ENCODE assay signal across 23 cellular contexts in genomic region chr22:37210041-37210803, GRCh38. TPM values are rescaled to one million over a fixed set of nuclear protein-coding genes. Genes with fewer than 3 reads are reported as not detected.
DNase-seq lines count a peak whose midpoint lies in the region; ATAC-seq and TF ChIP-seq lines count a peak whose summit lies in the region.
"Had no signal": no experiment of that assay in that cellular context is flagged by ENCODE, and none has a peak within 500 bp of the region (broad histone marks: within the 10 kb centered on the region; RNA-seq: fewer than 3 reads in every experiment).

No MANE protein-coding gene starts in this region.

- no TSS peak for BruUV-seq in MCF 10A (replicated peaks; lab: Mats Ljungman, UMichigan)

- TF ChIP-seq CTCF in CD8-positive, alpha-beta T cell (IDR thresholded peaks at IDR 0.05), result no peak
- TF ChIP-seq CTCF in MCF 10A (IDR thresholded peaks at IDR 0.05; ENCODE audit: unreplicated experiment) (no peak), osteocyte (IDR thresholded peaks at IDR 0.05) (no peak)

- intact Hi-C loops in activated CD4-positive, alpha-beta T cell treated with anti-CD3 and anti-CD28 coated beads for 36 hours (cut with DNase I, micrococcal nuclease), result no loop called here
- intact Hi-C loops in CD8-positive, alpha-beta T cell (cut with DNase I, micrococcal nuclease), result no loop called here
- intact Hi-C loops in MCF 10A (cut with micrococcal nuclease), result no loop called here

- POLR2A ChIA-PET in activated CD4-positive, alpha-beta T cell treated with anti-CD3 and anti-CD28 coated beads for 36 hours (lab: Charles Lee), result no interaction called here
- POLR2A ChIA-PET in CD8-positive, alpha-beta T cell (lab: Charles Lee), result interaction anchor here (0.6 to 4.4 kb wide), 7 partner anchors 9 to 72 kb away, joined by 3 to 14 read pairs (median 3); no protein-coding TSS in a partner anchor
- POLR2A ChIA-PET in MCF 10A (lab: Yijun Ruan, JAX), result interaction anchor here (0.6 kb wide), 1 partner anchor 159 kb away, joined by 3 read pairs; no protein-coding TSS in a partner anchor

- CTCF ChIA-PET in activated CD4-positive, alpha-beta T cell treated with anti-CD3 and anti-CD28 coated beads for 36 hours (lab: Charles Lee), result interaction anchor here (0.6 to 3.2 kb wide), 5 partner anchors 11 to 453 kb away, joined by 3 to 16 read pairs (median 3); partner anchors contain the start of gene IFT27
- CTCF ChIA-PET in CD8-positive, alpha-beta T cell (lab: Charles Lee), result interaction anchor here (1.3 to 2.6 kb wide), 6 partner anchors 9 to 51 kb away, joined by 3 to 16 read pairs (median 4); partner anchors contain the start of gene RAC2
- CTCF ChIA-PET in MCF 10A (lab: Yijun Ruan, JAX), result interaction anchor here (1.8 to 2.4 kb wide), 2 partner anchors 10 to 50 kb away, joined by 7 to 14 read pairs; no protein-coding TSS in a partner anchor

- peaks cover 4% of the 10 kb centered on the region for H3K36me3 ChIP-seq in CD8-positive, alpha-beta T cell (ENCODE audit: insufficient read depth, low read length)
- H3K36me3 ChIP-seq: heart right ventricle had no signal

- H3K27me3 Mint-ChIP-seq in activated CD4-positive, alpha-beta T cell treated with anti-CD3 and anti-CD28 coated beads for 36 hours, result no peaks in the 10 kb centered on the region
- H3K27me3 Mint-ChIP-seq in CD8-positive, alpha-beta T cell (ENCODE audit: low read depth), result no peaks in the 10 kb centered on the region
- H3K27me3 Mint-ChIP-seq in MCF 10A (ENCODE audit: insufficient read depth, unreplicated experiment) (no peaks in the 10 kb centered on the region), osteocyte (ENCODE audit: unreplicated experiment) (peaks cover 14% of the 10 kb centered on the region)

- peaks cover 5% of the 10 kb centered on the region for H3K36me3 Mint-ChIP-seq in activated CD4-positive, alpha-beta T cell treated with anti-CD3 and anti-CD28 coated beads for 36 hours (ENCODE audit: low read depth)
- peaks cover 20% of the 10 kb centered on the region for H3K36me3 Mint-ChIP-seq in CD8-positive, alpha-beta T cell
- H3K36me3 Mint-ChIP-seq in MCF 10A (ENCODE audit: insufficient read depth, unreplicated experiment), result no peaks in the 10 kb centered on the region
- no peaks in the 10 kb centered on the region for H3K36me3 Mint-ChIP-seq in osteocyte (ENCODE audit: unreplicated experiment)

- peaks cover 62% of the 10 kb centered on the region for H3K4me1 ChIP-seq in CD8-positive, alpha-beta T cell (ENCODE audit: insufficient read depth, low read length)
- H3K4me1 ChIP-seq: psoas muscle had no signal

- peak; percentile 16 for DNase-seq in activated CD4-positive, alpha-beta T cell treated with anti-CD3 and anti-CD28 coated beads for 36 hours
- DNase-seq in activated CD4-positive, alpha-beta T cell treated with anti-CD3 and anti-CD28 coated beads for 4 hours, result no peak
- peak in 2 of 7 experiments; percentile 6 to 48 for DNase-seq in CD8-positive, alpha-beta T cell
- DNase-seq in occipital lobe (lab: John Stamatoyannopoulos, UW), result peak; percentile 47
- DNase-seq in DMS114 treated with DMSO at 0.1 percent for 48 hours (lab: John Stamatoyannopoulos, UW; ENCODE audit: unreplicated experiment), result no peak
- DNase-seq in MCF 10A (ENCODE audit: unreplicated experiment), result no peak
- no peak for DNase-seq in osteocyte (ENCODE audit: extremely low spot score, unreplicated experiment)
- DNase-seq: activated CD4-positive, alpha-beta T cell treated with anti-CD3 and anti-CD28 coated beads, Interleukin-2, amount 50 U/mL, for 4 hours; cerebellar nuclear complex; DMS 273 treated with DMSO at 0.1 percent for 48 hours; heart right ventricle; HFFc6; Karpas-422; NCI-H146; NCI-H82; trophoblast cell had no signal

- H3K9me3 Mint-ChIP-seq in activated CD4-positive, alpha-beta T cell treated with anti-CD3 and anti-CD28 coated beads for 36 hours (ENCODE audit: low read depth), result no peaks in the 10 kb centered on the region
- H3K9me3 Mint-ChIP-seq in CD8-positive, alpha-beta T cell, result no peaks in the 10 kb centered on the region
- H3K9me3 Mint-ChIP-seq in MCF 10A (ENCODE audit: unreplicated experiment), result no peaks in the 10 kb centered on the region
- H3K9me3 Mint-ChIP-seq in osteocyte (ENCODE audit: unreplicated experiment), result no peaks in the 10 kb centered on the region
- H3K9me3 Mint-ChIP-seq: HFFc6; stimulated activated effector memory CD8-positive, alpha-beta T cell treated with anti-CD3 and anti-CD28 coated beads, Interleukin-12 subunit alpha, Interleukin-12 subunit beta, amount 100 ng/mL, for 72 hours had no signal

- no peak overlapping the region for H3K27ac ChIP-seq in CD8-positive, alpha-beta T cell (ENCODE audit: low read depth, low read length)
- peak overlapping the region; percentile 47 for H3K27ac ChIP-seq in cingulate gyrus (ENCODE audit: low read depth, low read length)
- H3K27ac ChIP-seq: heart right ventricle, psoas muscle, SK-N-MC had no signal

- H3K27me3 ChIP-seq in CD8-positive, alpha-beta T cell (ENCODE audit: insufficient read depth, low read length), result no peaks in the 10 kb centered on the region

- no peaks in the 10 kb centered on the region for H3K9me3 ChIP-seq in CD8-positive, alpha-beta T cell (ENCODE audit: low read length)
- H3K9me3 ChIP-seq: heart right ventricle, psoas muscle had no signal

- H3K4me3 Mint-ChIP-seq in activated CD4-positive, alpha-beta T cell treated with anti-CD3 and anti-CD28 coated beads for 36 hours, result no peak overlapping the region
- H3K4me3 Mint-ChIP-seq in CD8-positive, alpha-beta T cell, result no peak overlapping the region
- H3K4me3 Mint-ChIP-seq in MCF 10A (ENCODE audit: unreplicated experiment), result no peak overlapping the region
- no peak overlapping the region for H3K4me3 Mint-ChIP-seq in osteocyte (ENCODE audit: unreplicated experiment)
- H3K4me3 Mint-ChIP-seq: HFFc6; stimulated activated effector memory CD8-positive, alpha-beta T cell treated with anti-CD3 and anti-CD28 coated beads, Interleukin-12 subunit alpha, Interleukin-12 subunit beta, amount 100 ng/mL, for 72 hours had no signal

- no peak for ATAC-seq in activated CD4-positive, alpha-beta T cell treated with anti-CD3 and anti-CD28 coated beads for 36 hours
- ATAC-seq in CD8-positive, alpha-beta T cell, result no peak
- ATAC-seq: heart right ventricle; Panc1; psoas muscle; stimulated activated effector memory CD8-positive, alpha-beta T cell treated with anti-CD3 and anti-CD28 coated beads, Interleukin-12 subunit alpha, Interleukin-12 subunit beta, amount 100 ng/mL, for 72 hours had no signal

- peaks cover 41% of the 10 kb centered on the region for H3K4me1 Mint-ChIP-seq in activated CD4-positive, alpha-beta T cell treated with anti-CD3 and anti-CD28 coated beads for 36 hours
- peaks cover 66% of the 10 kb centered on the region for H3K4me1 Mint-ChIP-seq in CD8-positive, alpha-beta T cell (ENCODE audit: low read depth)
- peaks cover 7% of the 10 kb centered on the region for H3K4me1 Mint-ChIP-seq in MCF 10A (ENCODE audit: insufficient read depth, unreplicated experiment)
- peaks cover 18% of the 10 kb centered on the region for H3K4me1 Mint-ChIP-seq in osteocyte (ENCODE audit: unreplicated experiment)
- H3K4me1 Mint-ChIP-seq: stimulated activated effector memory CD8-positive, alpha-beta T cell treated with anti-CD3 and anti-CD28 coated beads, Interleukin-12 subunit alpha, Interleukin-12 subunit beta, amount 100 ng/mL, for 72 hours had no signal

- H3K27ac Mint-ChIP-seq in activated CD4-positive, alpha-beta T cell treated with anti-CD3 and anti-CD28 coated beads for 36 hours, result no peak overlapping the region
- H3K27ac Mint-ChIP-seq in CD8-positive, alpha-beta T cell, result peak overlapping the region; percentile 83
- H3K27ac Mint-ChIP-seq in MCF 10A (ENCODE audit: low read depth, unreplicated experiment) (no peak overlapping the region), osteocyte (ENCODE audit: unreplicated experiment) (no peak overlapping the region)
- H3K27ac Mint-ChIP-seq: HFFc6; stimulated activated effector memory CD8-positive, alpha-beta T cell treated with anti-CD3 and anti-CD28 coated beads, Interleukin-12 subunit alpha, Interleukin-12 subunit beta, amount 100 ng/mL, for 72 hours had no signal

- H3K4me3 ChIP-seq in CD8-positive, alpha-beta T cell (ENCODE audit: low read depth, low read length), result no peak overlapping the region
- H3K4me3 ChIP-seq: heart right ventricle, lung, psoas muscle, SK-N-MC had no signal

RNA-seq across cellular contexts. Expression of gene SSTR3, which starts 2.1 kb away (rescaled TPM):
- 10 to 100 TPM; 14.8 to 15.6 TPM for total RNA-seq in activated CD4-positive, alpha-beta T cell treated with anti-CD3 and anti-CD28 coated beads for 36 hours
- 1 to 10 TPM; 2.6 to 3.1 TPM for total RNA-seq in CD8-positive, alpha-beta T cell
- not detected for total RNA-seq in occipital lobe
- not detected in 2 replicates for total RNA-seq in MCF 10A (2022)
- total RNA-seq in osteocyte, result not detected in 2 replicates
- total RNA-seq: A172, heart right ventricle, HFFc6, psoas muscle had no signal

RNA-seq across cellular contexts. Expression of gene C1QTNF6, which starts 22.2 kb away (rescaled TPM):
- 1 to 10 TPM; 8.4 to 8.7 TPM for total RNA-seq in activated CD4-positive, alpha-beta T cell treated with anti-CD3 and anti-CD28 coated beads for 36 hours
- total RNA-seq in CD8-positive, alpha-beta T cell, result 10 to 100 TPM; 12.0 to 12.9 TPM
- 5.3 TPM for total RNA-seq in occipital lobe
- 6.6 and 11.6 TPM in 2 replicates for total RNA-seq in MCF 10A (2022)
- 36.4 and 36.5 TPM in 2 replicates for total RNA-seq in osteocyte

RNA-seq across cellular contexts. Expression of gene RAC2, which starts 33.8 kb away (rescaled TPM):
- 100 to 1,000 TPM; 692 to 930 TPM for total RNA-seq in activated CD4-positive, alpha-beta T cell treated with anti-CD3 and anti-CD28 coated beads for 36 hours
- total RNA-seq in CD8-positive, alpha-beta T cell, result 100 to 1,000 TPM; 152 to 159 TPM
- not detected for total RNA-seq in occipital lobe
- total RNA-seq in MCF 10A (2022), result 42.4 and 52.6 TPM in 2 replicates
- not detected in 2 replicates for total RNA-seq in osteocyte

Comparison
In these comparisons a context has a peak if more than half of its experiments do, and no peak if none do; other contexts are left out.
1. DNase-seq: peak in activated CD4-positive, alpha-beta T cell treated with anti-CD3 and anti-CD28 coated beads for 36 hours (single experiment) and occipital lobe (single experiment); none in activated CD4-positive, alpha-beta T cell treated with anti-CD3 and anti-CD28 coated beads for 4 hours (0 of 2), DMS114 treated with DMSO at 0.1 percent for 48 hours (single experiment), MCF 10A (single experiment) and osteocyte (single experiment).
2. RNA of gene RAC2, which starts 33.8 kb away (total RNA-seq): 692 to 930 TPM in activated CD4-positive, alpha-beta T cell treated with anti-CD3 and anti-CD28 coated beads for 36 hours, 152 to 159 TPM in CD8-positive, alpha-beta T cell and 42.4 to 52.6 TPM in MCF 10A; not detected in osteocyte and not detected in occipital lobe (single experiment); every median in the first group is over 10 times any median in the second.